In genomic region chr3:154898916-154899315, GRCh38 we compare ENCODE assay signal across 18 cellular contexts.
DNase-seq lines count a peak whose midpoint lies in the region; ATAC-seq lines count a peak whose summit lies in the region.
"Had no signal": no experiment of that assay in that cellular context is flagged by ENCODE, and none has a peak within 500 bp of the region (broad histone marks: within the 10 kb centered on the region; RNA-seq: fewer than 3 reads in every experiment).

No MANE protein-coding gene starts in this region.

- H3K4me1 Mint-ChIP-seq in activated T-cell treated with anti-CD3 and anti-CD28 coated beads, Interleukin-2, amount 50 U/mL, for 72 hours (ENCODE audit: low read depth), result no peaks in the 10 kb centered on the region
- H3K4me1 Mint-ChIP-seq in activated T-cell treated with anti-CD3 and anti-CD28 coated beads, Interleukin-2, amount 50 U/mL, for 24 hours (ENCODE audit: low read depth), result no peaks in the 10 kb centered on the region
- H3K4me1 Mint-ChIP-seq: CD4-positive, alpha-beta memory T cell had no signal

- no peaks in the 10 kb centered on the region for H3K27me3 ChIP-seq in skeletal muscle tissue (ENCODE audit: control insufficient read depth in 3 of 3, insufficient read depth in 3 of 3, low read length in 3 of 3)

- no peak for DNase-seq in activated T-cell treated with anti-CD3 and anti-CD28 coated beads, Interleukin-2, amount 50 U/mL, for 72 hours
- no peak for DNase-seq in activated T-cell treated with anti-CD3 and anti-CD28 coated beads, Interleukin-2, amount 50 U/mL, for 24 hours
- peak; percentile 32 to 52 for DNase-seq in NCI-H526 (lab: John Stamatoyannopoulos, UW)
- peak; percentile 51 for DNase-seq in fibroblast of peridontal ligament (ENCODE audit: extremely low read depth)
- no peak for DNase-seq in GOT3 (lab: John Stamatoyannopoulos, UW)
- DNase-seq in NCI-H510A (lab: John Stamatoyannopoulos, UW), result no peak
- DNase-seq: 8988T; Calu3; CD4-positive, alpha-beta memory T cell; DMS53; NCI-H146; NCI-H2081; NCI-H510A treated with DMSO at 0.1 percent for 48 hours had no signal

- no peak overlapping the region for H3K9ac ChIP-seq in skeletal muscle tissue (ENCODE audit: low read depth in 1 of 3, low read length in 3 of 3)

- H3K27ac ChIP-seq in skeletal muscle tissue (ENCODE audit: low read depth, low read length), result peak overlapping the region; percentile 4
- H3K27ac ChIP-seq: HL-60 had no signal

- H3K9me3 ChIP-seq in skeletal muscle tissue (ENCODE audit: control insufficient read depth in 3 of 3, low read length in 3 of 3), result no peaks in the 10 kb centered on the region
- H3K9me3 ChIP-seq: HAP-1 had no signal

- peaks cover 2 to 4% of the 10 kb centered on the region in 2 donors for H3K9me3 Mint-ChIP-seq in activated T-cell treated with anti-CD3 and anti-CD28 coated beads, Interleukin-2, amount 50 U/mL, for 72 hours
- H3K9me3 Mint-ChIP-seq in activated T-cell treated with anti-CD3 and anti-CD28 coated beads, Interleukin-2, amount 50 U/mL, for 24 hours, result no peaks in the 10 kb centered on the region

- ATAC-seq in activated T-cell treated with anti-CD3 and anti-CD28 coated beads, Interleukin-2, amount 50 U/mL, for 72 hours (replicated peaks in 1 of 2), result no peak
- no peak for ATAC-seq in GM19328 (IDR thresholded peaks at IDR 0.05; ENCODE audit: unreplicated experiment)
- ATAC-seq: Panc1 had no signal

- H3K4me3 ChIP-seq in skeletal muscle tissue (ENCODE audit: low read length in 3 of 3), result no peak overlapping the region
- H3K4me3 ChIP-seq: HAP-1 had no signal

- H3K4me3 Mint-ChIP-seq in activated T-cell treated with anti-CD3 and anti-CD28 coated beads, Interleukin-2, amount 50 U/mL, for 72 hours, result no peak overlapping the region
- H3K4me3 Mint-ChIP-seq in activated T-cell treated with anti-CD3 and anti-CD28 coated beads, Interleukin-2, amount 50 U/mL, for 24 hours, result no peak overlapping the region
- H3K4me3 Mint-ChIP-seq: CD4-positive, alpha-beta memory T cell had no signal

- H3K27me3 Mint-ChIP-seq in activated T-cell treated with anti-CD3 and anti-CD28 coated beads, Interleukin-2, amount 50 U/mL, for 72 hours (ENCODE audit: low read depth), result no peaks in the 10 kb centered on the region
- no peaks in the 10 kb centered on the region for H3K27me3 Mint-ChIP-seq in activated T-cell treated with anti-CD3 and anti-CD28 coated beads, Interleukin-2, amount 50 U/mL, for 24 hours
- H3K27me3 Mint-ChIP-seq: CD4-positive, alpha-beta memory T cell had no signal

- H3K27ac Mint-ChIP-seq in activated T-cell treated with anti-CD3 and anti-CD28 coated beads, Interleukin-2, amount 50 U/mL, for 72 hours, result peak overlapping the region; percentile 50
- H3K27ac Mint-ChIP-seq in activated T-cell treated with anti-CD3 and anti-CD28 coated beads, Interleukin-2, amount 50 U/mL, for 24 hours, result no peak overlapping the region
- H3K27ac Mint-ChIP-seq: CD4-positive, alpha-beta memory T cell had no signal

- peaks cover 0 to 9% (median 0%) of the 10 kb centered on the region in 3 donors for H3K4me1 ChIP-seq in skeletal muscle tissue (ENCODE audit: control insufficient read depth in 3 of 3, insufficient read depth in 3 of 3, low read length in 3 of 3)
- H3K4me1 ChIP-seq: HAP-1 had no signal

- H3K36me3 ChIP-seq in skeletal muscle tissue (ENCODE audit: control insufficient read depth in 3 of 3, insufficient read depth in 3 of 3, low read length in 3 of 3), result no peaks in the 10 kb centered on the region
- H3K36me3 ChIP-seq: HAP-1 had no signal

- no peaks in the 10 kb centered on the region for H3K36me3 Mint-ChIP-seq in activated T-cell treated with anti-CD3 and anti-CD28 coated beads, Interleukin-2, amount 50 U/mL, for 72 hours (ENCODE audit: insufficient read depth in 2 of 2)
- H3K36me3 Mint-ChIP-seq in activated T-cell treated with anti-CD3 and anti-CD28 coated beads, Interleukin-2, amount 50 U/mL, for 24 hours (ENCODE audit: low read depth), result no peaks in the 10 kb centered on the region
- H3K36me3 Mint-ChIP-seq: CD4-positive, alpha-beta memory T cell had no signal

Comparison
In these comparisons a context has a peak if more than half of its experiments do, and no peak if none do; other contexts are left out.
1. DNase-seq: peak in NCI-H526 (2 of 2) and fibroblast of peridontal ligament (single experiment); none in activated T-cell treated with anti-CD3 and anti-CD28 coated beads, Interleukin-2, amount 50 U/mL, for 72 hours (0 of 2), activated T-cell treated with anti-CD3 and anti-CD28 coated beads, Interleukin-2, amount 50 U/mL, for 24 hours (single experiment), GOT3 (single experiment) and NCI-H510A (single experiment).